In the genomic region with DNA sequence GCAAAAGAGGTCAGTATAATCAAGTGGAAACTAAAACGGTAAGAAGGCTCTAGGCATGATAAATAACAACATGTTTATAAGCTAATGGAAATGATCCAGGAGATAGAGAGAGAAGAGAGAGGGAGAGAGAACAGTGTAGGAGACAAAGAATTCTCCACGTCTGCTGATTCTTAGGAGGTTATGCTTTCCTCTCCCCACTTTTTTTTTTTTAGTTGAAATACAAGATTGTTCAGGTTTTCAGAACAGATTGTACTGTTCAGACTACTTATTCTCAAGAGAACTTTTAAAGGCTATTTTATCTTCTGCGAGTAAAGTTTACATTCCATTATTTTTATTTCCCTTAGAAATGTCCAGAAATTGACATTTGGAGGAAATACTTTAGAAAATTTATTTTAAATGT, we compare ENCODE assay signal across 19 cellular contexts. TPM values are rescaled to one million over a fixed set of nuclear protein-coding genes. Genes with fewer than 3 reads are reported as not detected.
A peak's percentile ranks its signal among the peaks of the same experiment; 100 is the strongest.
DNase-seq lines count a peak whose midpoint lies in the region; ATAC-seq and TF ChIP-seq lines count a peak whose summit lies in the region.
"Had no signal": no experiment of that assay in that cellular context is flagged by ENCODE, and none has a peak within 500 bp of the region (broad histone marks: within the 10 kb centered on the region; RNA-seq: fewer than 3 reads in every experiment).

No MANE protein-coding gene starts in this region.

- H3K27me3 ChIP-seq in psoas muscle (ENCODE audit: insufficient read depth in 3 of 3, low read length in 2 of 3) (no peaks in the 10 kb centered on the region), transverse colon (no peaks in the 10 kb centered on the region), upper lobe of left lung (no peaks in the 10 kb centered on the region)
- H3K27me3 ChIP-seq: BE2C had no signal

- TF ChIP-seq POLR2A in transverse colon (IDR thresholded peaks at IDR 0.05) (no peak), upper lobe of left lung (IDR thresholded peaks at IDR 0.05) (no peak)

- TF ChIP-seq CTCF in psoas muscle (IDR thresholded peaks at IDR 0.05), result no peak
- TF ChIP-seq CTCF in transverse colon (IDR thresholded peaks at IDR 0.05), result no peak
- no peak for TF ChIP-seq CTCF in upper lobe of left lung (IDR thresholded peaks at IDR 0.05)

- ATAC-seq in Right ventricle myocardium inferior (peak; percentile 51), left ventricle myocardium superior (peak; percentile 57), psoas muscle (peak in 1 of 4 donors; percentile 6), upper lobe of left lung (ENCODE audit: low FRiP score in 2 of 2) (no peak)

- H3K27ac ChIP-seq in psoas muscle, result peak overlapping the region; percentile 23
- H3K27ac ChIP-seq in transverse colon, result peak overlapping the region; percentile 6 to 38 (median 16)
- H3K27ac ChIP-seq in upper lobe of left lung, result peak overlapping the region in 1 of 4 donors; percentile 6
- H3K27ac ChIP-seq: 22Rv1 had no signal

- in situ Hi-C loops in transverse colon (cut with MboI; ENCODE audit: low pct_ligation_motif_present in 1 of 4, low pct_unique_long_range_greater_than_20kb in 1 of 4, low sequenced_read_pairs in 3 of 4), result no loop called here

- WGBS in psoas muscle, 3 donors, result 32 to 51% (median 50%) methylated on average over 3 of the region's 3 CpGs
- WGBS in transverse colon (ENCODE audit: low coverage in 1 of 2), 2 donors, result 45 to 67% methylated on average over 3 of the region's 3 CpGs
- WGBS in upper lobe of left lung, 2 donors, result 45 to 56% methylated on average over 3 of the region's 3 CpGs

- H3K9me3 ChIP-seq in psoas muscle (no peaks in the 10 kb centered on the region), transverse colon (no peaks in the 10 kb centered on the region), upper lobe of left lung (no peaks in the 10 kb centered on the region)
- H3K9me3 ChIP-seq: BE2C had no signal

- H3K36me3 ChIP-seq in psoas muscle (ENCODE audit: insufficient read depth in 1 of 2, low read depth in 1 of 2) (no peaks in the 10 kb centered on the region), transverse colon (no peaks in the 10 kb centered on the region), upper lobe of left lung (no peaks in the 10 kb centered on the region)
- H3K36me3 ChIP-seq: BE2C had no signal

- H3K4me1 ChIP-seq in psoas muscle (peaks cover 23% of the 10 kb centered on the region), transverse colon (peaks cover 0 to 10% (median 3%) of the 10 kb centered on the region in 4 donors), upper lobe of left lung (peaks cover 0 to 12% (median 7%) of the 10 kb centered on the region in 4 donors)
- H3K4me1 ChIP-seq: BE2C had no signal

- H3K4me3 ChIP-seq in psoas muscle (peak overlapping the region; percentile 20), transverse colon (no peak overlapping the region), upper lobe of left lung (no peak overlapping the region)

- DNase-seq in Right ventricle myocardium inferior (ENCODE audit: missing footprints) (no peak), cardiac septum (ENCODE audit: low spot score) (no peak), left ventricle myocardium superior (no peak), psoas muscle (no peak), transverse colon (no peak), SW 1271 (lab: John Stamatoyannopoulos, UW) (no peak), GM19240 (ENCODE audit: insufficient read length, low spot score) (no peak), upper lobe of left lung (no peak)
- DNase-seq: BE2C; CD4-positive, alpha-beta T cell; HCEC 1CT; NCI-H1105; NCI-H1694 treated with DMSO at 0.1 percent for 48 hours; NCI-H2107; NCI-H2227 treated with DMSO at 0.1 percent for 48 hours; NCI-H524 had no signal

- intact Hi-C loops in Right ventricle myocardium inferior (cut with DNase I), result no loop called here
- intact Hi-C loops in cardiac septum (cut with DNase I), result no loop called here
- intact Hi-C loops in left ventricle myocardium superior (cut with micrococcal nuclease), result no loop called here
- intact Hi-C loops in psoas muscle (cut with DNase I), result no loop called here
- intact Hi-C loops in transverse colon (cut with DNase I; ENCODE audit: low total_unique reads), result no loop called here

- no peak for TF ChIP-seq EP300 in transverse colon (IDR thresholded peaks at IDR 0.05; ENCODE audit: low read depth)
- no peak for TF ChIP-seq EP300 in upper lobe of left lung (IDR thresholded peaks at IDR 0.05)

RNA-seq across cellular contexts. Expression of a gene that starts 4.0 kb away (rescaled TPM):
- total RNA-seq in Right ventricle myocardium inferior, result not detected
- not detected for total RNA-seq in cardiac septum
- total RNA-seq in left ventricle myocardium superior, result not detected
- 1 to 10 TPM in 1 of 4 donors, not detected in 3; 1.2 TPM for total RNA-seq in psoas muscle
- under 1 TPM in 2 of 3 donors, not detected in 1; 0.12 to 0.19 TPM for polyA plus RNA-seq in psoas muscle
- not detected for total RNA-seq in transverse colon
- total RNA-seq in upper lobe of left lung, result under 1 TPM in 1 of 6 donors, not detected in 5; 0.76 TPM
- total RNA-seq: CD4-positive, alpha-beta T cell; LHCN-M2 had no signal
- polyA plus RNA-seq: AG04450 had no signal

RNA-seq across cellular contexts. Expression of a gene that starts 58.3 kb away (rescaled TPM):
- total RNA-seq in Right ventricle myocardium inferior, result not detected
- not detected for total RNA-seq in cardiac septum
- total RNA-seq in left ventricle myocardium superior, result not detected
- under 1 TPM in 2 of 4 donors, not detected in 2; 0.61 to 0.69 TPM for total RNA-seq in psoas muscle
- under 1 TPM in 2 of 3 donors, not detected in 1; 0.06 to 0.40 TPM for polyA plus RNA-seq in psoas muscle
- not detected for total RNA-seq in transverse colon
- not detected for total RNA-seq in upper lobe of left lung
- total RNA-seq: CD4-positive, alpha-beta T cell; LHCN-M2 had no signal
- polyA plus RNA-seq: AG04450 had no signal

Comparison
In these comparisons a context has a peak if more than half of its experiments do, and no peak if none do; other contexts are left out.
1. ATAC-seq: peak in Right ventricle myocardium inferior (single experiment) and left ventricle myocardium superior (single experiment); none in upper lobe of left lung (0 of 2).